22 cellular contexts compared by ENCODE assay signal in the genomic region with DNA sequence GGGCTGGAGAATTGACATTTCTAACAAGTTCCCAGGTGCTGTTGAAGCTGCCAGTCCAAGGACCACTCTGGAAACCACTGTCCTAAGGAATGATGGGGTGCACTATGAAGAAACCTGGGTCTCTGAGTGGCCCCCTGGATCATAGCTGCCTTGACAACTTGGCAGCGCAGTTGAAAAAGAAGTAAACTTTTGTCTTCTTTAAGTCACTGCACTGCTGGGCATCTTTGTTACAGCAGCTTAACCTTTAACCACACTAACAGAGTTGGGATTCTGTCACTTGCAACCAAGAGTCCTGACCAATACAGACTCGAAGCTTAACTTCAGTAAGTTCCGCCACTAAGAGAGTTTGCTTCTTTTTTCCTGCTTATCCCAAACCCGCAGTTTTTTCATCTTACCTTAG. TPM values are rescaled to one million over a fixed set of nuclear protein-coding genes. Genes with fewer than 3 reads are reported as not detected.
"Had no signal": no experiment of that assay in that cellular context is flagged by ENCODE, and none has a peak within 500 bp of the region (broad histone marks: within the 10 kb centered on the region; RNA-seq: fewer than 3 reads in every experiment).

No MANE protein-coding gene starts in this region.

- DNase-seq: activated CD4-positive, CD25-positive, alpha-beta regulatory T cell treated with anti-CD3 and anti-CD28 coated beads, Interleukin-2, amount 50 U/mL, for 72 hours; activated effector memory CD4-positive, alpha-beta T cell treated with anti-CD3 and anti-CD28 coated beads, Interleukin-2, amount 50 U/mL, for 16 hours; activated naive CD4-positive, alpha-beta T cell treated with anti-CD3 and anti-CD28 coated beads, Interleukin-2, amount 50 U/mL, for 16 hours; activated naive CD8-positive, alpha-beta T cell treated with anti-CD3 and anti-CD28 coated beads, Interleukin-2, amount 50 U/mL, for 24 hours; activated T-cell treated with anti-CD3 and anti-CD28 coated beads, Interleukin-2, amount 50 U/mL, for 72 hours; effector CD4-positive, alpha-beta T cell; heart right ventricle; left colon; mesenchymal stem cell; nephron progenitor cell; occipital lobe; stimulated activated naive B cell treated with anti-CD40 and anti-IgM and Interleukin-4, amounts not matched to agents 10 μg/mL and 1 μg/mL and 100 μg/mL, for 72 hours; upper lobe of left lung; WERI-Rb-1 had no signal

- H3K9me3 ChIP-seq: upper lobe of left lung had no signal

- H3K36me3 ChIP-seq: heart right ventricle, upper lobe of left lung, WERI-Rb-1 had no signal

- H3K4me3 Mint-ChIP-seq: activated CD4-positive, alpha-beta memory T cell treated with anti-CD3 and anti-CD28 coated beads, Interleukin-2, amount 10 ng/mL, durations not matched to agents 7 days and 5 days; activated naive CD8-positive, alpha-beta T cell treated with anti-CD3 and anti-CD28 coated beads, Interleukin-2, amount 50 U/mL, for 24 hours; dendritic cell treated with granulocyte-macrophage colony-stimulating factor and Interleukin-4, amounts not matched to agents 40 ng/mL and 50 ng/mL, for 4 days; nephron progenitor cell; stimulated activated naive B cell treated with anti-CD40 and anti-IgM and Interleukin-4, amounts not matched to agents 10 μg/mL and 1 μg/mL and 100 μg/mL, for 72 hours had no signal

- H3K27ac Mint-ChIP-seq: activated CD4-positive, alpha-beta memory T cell treated with anti-CD3 and anti-CD28 coated beads, Interleukin-2, amount 10 ng/mL, durations not matched to agents 7 days and 5 days; activated naive CD8-positive, alpha-beta T cell treated with anti-CD3 and anti-CD28 coated beads, Interleukin-2, amount 50 U/mL, for 24 hours; activated T-cell treated with anti-CD3 and anti-CD28 coated beads, Interleukin-2, amount 50 U/mL, for 72 hours; nephron progenitor cell; stimulated activated naive B cell treated with anti-CD40 and anti-IgM and Interleukin-4, amounts not matched to agents 10 μg/mL and 1 μg/mL and 100 μg/mL, for 72 hours had no signal

- H3K9me3 Mint-ChIP-seq: activated naive CD8-positive, alpha-beta T cell treated with anti-CD3 and anti-CD28 coated beads, Interleukin-2, amount 50 U/mL, for 24 hours had no signal

- H3K4me3 ChIP-seq: heart right ventricle, upper lobe of left lung had no signal

- ATAC-seq: heart right ventricle, sciatic nerve had no signal

- H3K27ac ChIP-seq: heart right ventricle, upper lobe of left lung, WERI-Rb-1 had no signal

- H3K27me3 ChIP-seq: heart right ventricle, upper lobe of left lung had no signal

RNA-seq across cellular contexts. Expression of a gene that starts 8.5 kb away (rescaled TPM):
- total RNA-seq: activated CD4-positive, alpha-beta memory T cell treated with anti-CD3 and anti-CD28 coated beads, Interleukin-2, amount 10 ng/mL, durations not matched to agents 7 days and 5 days; epithelial cell of proximal tubule; myocyte; occipital lobe; temporal lobe had no signal
- polyA plus RNA-seq: keratinocyte had no signal

RNA-seq across cellular contexts. Expression of a gene that starts 21.9 kb away (rescaled TPM):
- total RNA-seq: activated CD4-positive, alpha-beta memory T cell treated with anti-CD3 and anti-CD28 coated beads, Interleukin-2, amount 10 ng/mL, durations not matched to agents 7 days and 5 days; activated T-cell treated with anti-CD3 and anti-CD28 coated beads, Interleukin-2, amount 50 U/mL, for 72 hours; epithelial cell of proximal tubule; mononuclear cell; occipital lobe; temporal lobe had no signal
- polyA plus RNA-seq: keratinocyte had no signal
